In the genomic region with DNA sequence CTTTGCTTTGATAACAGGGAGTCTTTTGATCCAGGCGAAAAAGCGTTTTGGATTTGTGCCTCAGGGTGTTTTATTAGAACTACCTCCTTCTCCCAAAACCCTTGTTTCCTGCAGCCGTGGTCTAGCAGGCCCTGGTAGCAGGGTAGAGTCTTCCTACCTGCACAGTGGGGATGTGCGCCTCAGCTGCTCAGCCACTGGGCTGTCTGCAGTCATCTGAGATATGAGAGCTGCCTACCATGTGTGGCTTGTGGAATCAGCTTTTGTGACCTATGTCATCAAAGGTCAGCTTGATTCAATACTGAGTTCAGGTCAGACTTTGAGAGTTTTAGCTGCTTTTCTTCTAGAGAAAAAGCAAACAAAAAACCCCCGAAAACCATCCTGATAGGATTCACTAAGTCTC, we compare ENCODE assay signal across 17 cellular contexts.
"Had no signal": no experiment of that assay in that cellular context is flagged by ENCODE, and none has a peak within 500 bp of the region (broad histone marks: within the 10 kb centered on the region; RNA-seq: fewer than 3 reads in every experiment).

No MANE protein-coding gene starts in this region.

- DNase-seq: activated gamma-delta T cell; activated naive CD4-positive, alpha-beta T cell treated with anti-CD3 and anti-CD28 coated beads, Interleukin-2, amount 50 U/mL, for 16 hours; effector memory CD4-positive, alpha-beta T cell; foreskin melanocyte; kidney glomerular epithelial cell; left lung; naive B cell; retina; sigmoid colon; stimulated activated CD4-positive, alpha-beta T cell treated with anti-CD3 and anti-CD28 coated beads, Interleukin-2, amount 100 ng/mL, for 48 hours; testis; trophoblast cell; uterus had no signal

- ATAC-seq: activated CD4-positive, CD25-positive, alpha-beta regulatory T cell treated with anti-CD3 and anti-CD28 coated beads, Interleukin-2, amount 50 U/mL, for 24 hours; esophagus mucosa; left lung; SK-N-SH treated with all-trans-retinoic acid at 6 μM for 48 hours had no signal

- H3K36me3 Mint-ChIP-seq: naive B cell had no signal

- H3K9me3 Mint-ChIP-seq: central memory CD8-positive, alpha-beta T cell; naive B cell had no signal

- H3K4me3 Mint-ChIP-seq: central memory CD8-positive, alpha-beta T cell; naive B cell had no signal
